8 cellular contexts compared by ENCODE assay signal in genomic region chr10:52004342-52004949, GRCh38.
DNase-seq lines count a peak whose midpoint lies in the region; ATAC-seq and TF ChIP-seq lines count a peak whose summit lies in the region.

No MANE protein-coding gene starts in this region.

- no peaks in the 10 kb centered on the region for H3K4me1 Mint-ChIP-seq in activated T-helper 1 cell treated with anti-CD3 and anti-CD28 coated beads, Interleukin-12 subunit alpha, Interleukin-12 subunit beta, Interleukin-2, Interleukin-4 antibody, amounts not matched to agents 30 ng/mL and 10 ng/mL and 1 ng/mL, durations not matched to agents 14 hours and 24 hours and 36 hours (ENCODE audit: low read depth)

- H3K4me3 Mint-ChIP-seq in activated T-helper 1 cell treated with anti-CD3 and anti-CD28 coated beads, Interleukin-12 subunit alpha, Interleukin-12 subunit beta, Interleukin-2, Interleukin-4 antibody, amounts not matched to agents 30 ng/mL and 10 ng/mL and 1 ng/mL, durations not matched to agents 14 hours and 24 hours and 36 hours, result no peak overlapping the region

- H3K27me3 Mint-ChIP-seq in activated T-helper 1 cell treated with anti-CD3 and anti-CD28 coated beads, Interleukin-12 subunit alpha, Interleukin-12 subunit beta, Interleukin-2, Interleukin-4 antibody, amounts not matched to agents 30 ng/mL and 10 ng/mL and 1 ng/mL, durations not matched to agents 14 hours and 24 hours and 36 hours (ENCODE audit: insufficient read depth), result no peaks in the 10 kb centered on the region

- H3K4me3 ChIP-seq in left ventricle myocardium inferior (no peak overlapping the region), foreskin fibroblast (ENCODE audit: low read depth in 1 of 2, low read length in 2 of 2) (no peak overlapping the region)

- no peaks in the 10 kb centered on the region for H3K27me3 ChIP-seq in left ventricle myocardium inferior (ENCODE audit: low read depth)

- H3K9me3 Mint-ChIP-seq in activated T-helper 1 cell treated with anti-CD3 and anti-CD28 coated beads, Interleukin-12 subunit alpha, Interleukin-12 subunit beta, Interleukin-2, Interleukin-4 antibody, amounts not matched to agents 30 ng/mL and 10 ng/mL and 1 ng/mL, durations not matched to agents 14 hours and 24 hours and 36 hours, result no peaks in the 10 kb centered on the region

- DNase-seq in left ventricle myocardium inferior, result no peak
- no peak for DNase-seq in Right ventricle myocardium inferior (ENCODE audit: missing footprints)
- DNase-seq in SHP77 (lab: John Stamatoyannopoulos, UW), result peak; percentile 31 to 41
- DNase-seq in foreskin fibroblast, result peak; percentile 32 to 73
- peak; percentile 17 for DNase-seq in smooth muscle cell of the brain vasculature (ENCODE audit: low read depth, low spot score)
- no peak for DNase-seq in activated T-helper 1 cell treated with anti-CD3 and anti-CD28 coated beads, Interleukin-12 subunit alpha, Interleukin-12 subunit beta, Interleukin-2, Interleukin-4 antibody, amounts not matched to agents 30 ng/mL and 10 ng/mL and 1 ng/mL, durations not matched to agents 14 hours and 24 hours and 36 hours (ENCODE audit: low spot score)

- peaks cover 8% of the 10 kb centered on the region for H3K9me3 ChIP-seq in left ventricle myocardium inferior (replicated peaks)

- no peak overlapping the region for H3K27ac Mint-ChIP-seq in activated T-helper 1 cell treated with anti-CD3 and anti-CD28 coated beads, Interleukin-12 subunit alpha, Interleukin-12 subunit beta, Interleukin-2, Interleukin-4 antibody, amounts not matched to agents 30 ng/mL and 10 ng/mL and 1 ng/mL, durations not matched to agents 14 hours and 24 hours and 36 hours

- H3K4me1 ChIP-seq in left ventricle myocardium inferior, result peaks cover 12% of the 10 kb centered on the region

- no peak for ATAC-seq in Right ventricle myocardium inferior
- peak; percentile 80 for ATAC-seq in HG03432 (IDR thresholded peaks at IDR 0.05; ENCODE audit: unreplicated experiment)
- no peak for ATAC-seq in GM21619 (IDR thresholded peaks at IDR 0.05; ENCODE audit: unreplicated experiment)

- no peaks in the 10 kb centered on the region for H3K36me3 Mint-ChIP-seq in activated T-helper 1 cell treated with anti-CD3 and anti-CD28 coated beads, Interleukin-12 subunit alpha, Interleukin-12 subunit beta, Interleukin-2, Interleukin-4 antibody, amounts not matched to agents 30 ng/mL and 10 ng/mL and 1 ng/mL, durations not matched to agents 14 hours and 24 hours and 36 hours (ENCODE audit: low read depth)

- H3K27ac ChIP-seq in left ventricle myocardium inferior (replicated peaks), result no peak overlapping the region

- no peaks in the 10 kb centered on the region for H3K36me3 ChIP-seq in left ventricle myocardium inferior

- intact Hi-C loops in left ventricle myocardium inferior (cut with micrococcal nuclease), result no loop called here
- intact Hi-C loops in Right ventricle myocardium inferior (cut with DNase I), result no loop called here
- intact Hi-C loops in activated T-helper 1 cell treated with anti-CD3 and anti-CD28 coated beads, Interleukin-12 subunit alpha, Interleukin-12 subunit beta, Interleukin-2, Interleukin-4 antibody, amounts not matched to agents 30 ng/mL and 10 ng/mL and 1 ng/mL, durations not matched to agents 14 hours and 24 hours and 36 hours (cut with micrococcal nuclease), result loop anchor here (1.0 kb wide), 1 partner anchor 615 kb away; no protein-coding TSS in a partner anchor

- TF ChIP-seq CTCF in left ventricle myocardium inferior (IDR thresholded peaks at IDR 0.05; ENCODE audit: borderline replicate concordance) (peak; percentile 68), foreskin fibroblast (IDR thresholded peaks at IDR 0.05; ENCODE audit: low read depth, low read length) (peak; percentile 69)

Comparison
In these comparisons a context has a peak if more than half of its experiments do, and no peak if none do; other contexts are left out.
1. DNase-seq: peak in SHP77 (2 of 2), foreskin fibroblast (2 of 2) and smooth muscle cell of the brain vasculature (single experiment); none in left ventricle myocardium inferior (single experiment), Right ventricle myocardium inferior (single experiment) and activated T-helper 1 cell treated with anti-CD3 and anti-CD28 coated beads, Interleukin-12 subunit alpha, Interleukin-12 subunit beta, Interleukin-2, Interleukin-4 antibody, amounts not matched to agents 30 ng/mL and 10 ng/mL and 1 ng/mL, durations not matched to agents 14 hours and 24 hours and 36 hours (single experiment).